In the genomic region with DNA sequence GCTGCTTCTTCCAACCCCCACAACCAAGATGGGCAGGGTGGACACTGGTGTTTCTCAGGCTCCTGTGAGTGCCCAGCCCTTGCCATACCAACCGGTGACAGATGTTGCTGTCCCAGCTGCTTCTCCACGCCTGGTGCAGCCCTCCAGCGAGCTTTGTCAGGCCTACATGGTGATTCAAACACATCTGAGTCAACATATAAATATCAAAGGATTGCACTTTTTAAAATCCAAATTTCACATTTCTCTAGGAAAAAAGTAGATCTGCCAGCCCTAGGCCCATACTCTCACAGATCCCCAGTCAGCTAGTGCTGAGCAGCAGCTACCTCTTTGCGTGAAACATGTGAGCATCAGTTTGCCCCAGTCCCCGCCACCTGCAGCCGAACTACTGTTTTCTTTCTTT, we compare ENCODE assay signal across 16 cellular contexts.
"Had no signal": no experiment of that assay in that cellular context is flagged by ENCODE, and none has a peak within 500 bp of the region (broad histone marks: within the 10 kb centered on the region; RNA-seq: fewer than 3 reads in every experiment).

No MANE protein-coding gene starts in this region.

- H3K9me3 ChIP-seq: adrenal gland, prostate gland, right lobe of liver, spleen, upper lobe of right lung had no signal

- DNase-seq: activated B cell treated with CpG ODN at 0.5 μM for 24 hours; activated CD4-positive, alpha-beta T cell treated with anti-CD3 and anti-CD28 coated beads, Interleukin-2, amount 10 ng/mL, durations not matched to agents 7 days and 5 days; activated naive CD4-positive, alpha-beta T cell treated with anti-CD3 and anti-CD28 coated beads, Interleukin-2, amount 10 ng/mL, durations not matched to agents 7 days and 5 days; activated T-cell treated with anti-CD3 and anti-CD28 coated beads for 4 hours; adrenal gland; central memory CD4-positive, alpha-beta T cell; naive thymus-derived CD8-positive, alpha-beta T cell; right lobe of liver; spleen; stimulated activated CD4-positive, alpha-beta T cell treated with anti-CD3 and anti-CD28 coated beads, Interleukin-1b, Interleukin-23, amount 100 ng/mL, for 48 hours; stimulated activated naive CD4-positive, alpha-beta T cell; upper lobe of right lung had no signal

- H3K27me3 ChIP-seq: adrenal gland, right lobe of liver, spleen, upper lobe of right lung had no signal

- H3K27ac Mint-ChIP-seq: activated B cell treated with CpG ODN at 0.5 μM for 24 hours; activated CD4-positive, alpha-beta T cell treated with anti-CD3 and anti-CD28 coated beads, Interleukin-2, amount 10 ng/mL, durations not matched to agents 7 days and 5 days; activated naive CD4-positive, alpha-beta T cell treated with anti-CD3 and anti-CD28 coated beads, Interleukin-2, amount 10 ng/mL, durations not matched to agents 7 days and 5 days; activated T-helper 17 cell treated with anti-CD3 and anti-CD28 coated beads, Interleukin-2, amount 50 U/mL, for 72 hours; dendritic cell treated with granulocyte-macrophage colony-stimulating factor and Interleukin-4, amounts not matched to agents 40 ng/mL and 50 ng/mL, for 4 days; T-helper 1 cell treated with Interleukin-12 subunit alpha and Interleukin-12 subunit beta and Interleukin-4 antibody, amounts not matched to agents 30 μg/mL and 1 μg/mL, for 36 hours had no signal

- H3K4me1 Mint-ChIP-seq: activated B cell treated with CpG ODN at 0.5 μM for 24 hours; activated T-helper 17 cell treated with anti-CD3 and anti-CD28 coated beads, Interleukin-2, amount 50 U/mL, for 72 hours had no signal

- H3K27ac ChIP-seq: adrenal gland, prostate gland, right lobe of liver, upper lobe of right lung had no signal

- H3K4me3 Mint-ChIP-seq: activated B cell treated with CpG ODN at 0.5 μM for 24 hours; activated CD4-positive, alpha-beta T cell treated with anti-CD3 and anti-CD28 coated beads, Interleukin-2, amount 10 ng/mL, durations not matched to agents 7 days and 5 days; activated naive CD4-positive, alpha-beta T cell treated with anti-CD3 and anti-CD28 coated beads, Interleukin-2, amount 10 ng/mL, durations not matched to agents 7 days and 5 days; activated T-helper 17 cell treated with anti-CD3 and anti-CD28 coated beads, Interleukin-2, amount 50 U/mL, for 72 hours; dendritic cell treated with granulocyte-macrophage colony-stimulating factor and Interleukin-4, amounts not matched to agents 40 ng/mL and 50 ng/mL, for 4 days; naive thymus-derived CD8-positive, alpha-beta T cell; T-helper 1 cell treated with Interleukin-12 subunit alpha and Interleukin-12 subunit beta and Interleukin-4 antibody, amounts not matched to agents 30 μg/mL and 1 μg/mL, for 36 hours had no signal

- ATAC-seq: activated T-helper 17 cell treated with anti-CD3 and anti-CD28 coated beads, Interleukin-2, amount 50 U/mL, for 72 hours; naive thymus-derived CD8-positive, alpha-beta T cell had no signal

- H3K9me3 Mint-ChIP-seq: activated B cell treated with CpG ODN at 0.5 μM for 24 hours; activated CD4-positive, alpha-beta T cell treated with anti-CD3 and anti-CD28 coated beads, Interleukin-2, amount 10 ng/mL, durations not matched to agents 7 days and 5 days; activated naive CD4-positive, alpha-beta T cell treated with anti-CD3 and anti-CD28 coated beads, Interleukin-2, amount 10 ng/mL, durations not matched to agents 7 days and 5 days; activated T-helper 17 cell treated with anti-CD3 and anti-CD28 coated beads, Interleukin-2, amount 50 U/mL, for 72 hours; dendritic cell treated with granulocyte-macrophage colony-stimulating factor and Interleukin-4, amounts not matched to agents 40 ng/mL and 50 ng/mL, for 4 days; naive thymus-derived CD8-positive, alpha-beta T cell; T-helper 1 cell treated with Interleukin-12 subunit alpha and Interleukin-12 subunit beta and Interleukin-4 antibody, amounts not matched to agents 30 μg/mL and 1 μg/mL, for 36 hours had no signal

- H3K4me3 ChIP-seq: adrenal gland, prostate gland, right lobe of liver, spleen, upper lobe of right lung had no signal

- H3K27me3 Mint-ChIP-seq: activated B cell treated with CpG ODN at 0.5 μM for 24 hours; activated CD4-positive, alpha-beta T cell treated with anti-CD3 and anti-CD28 coated beads, Interleukin-2, amount 10 ng/mL, durations not matched to agents 7 days and 5 days; activated T-helper 17 cell treated with anti-CD3 and anti-CD28 coated beads, Interleukin-2, amount 50 U/mL, for 72 hours; dendritic cell treated with granulocyte-macrophage colony-stimulating factor and Interleukin-4, amounts not matched to agents 40 ng/mL and 50 ng/mL, for 4 days; naive thymus-derived CD8-positive, alpha-beta T cell had no signal

- H3K4me1 ChIP-seq: adrenal gland, prostate gland, right lobe of liver, upper lobe of right lung had no signal

- H3K36me3 Mint-ChIP-seq: activated naive CD4-positive, alpha-beta T cell treated with anti-CD3 and anti-CD28 coated beads, Interleukin-2, amount 10 ng/mL, durations not matched to agents 7 days and 5 days; naive thymus-derived CD8-positive, alpha-beta T cell had no signal

- H3K36me3 ChIP-seq: adrenal gland, prostate gland, right lobe of liver, spleen, upper lobe of right lung had no signal
